In genomic region chr6:111269401-111269970, GRCh38 we compare ENCODE assay signal across 23 cellular contexts.
"Had no signal": no experiment of that assay in that cellular context is flagged by ENCODE, and none has a peak within 500 bp of the region (broad histone marks: within the 10 kb centered on the region; RNA-seq: fewer than 3 reads in every experiment).

No MANE protein-coding gene starts in this region.

- H3K4me3 ChIP-seq: esophagus muscularis mucosa, lower lobe of right lung, sigmoid colon, smooth muscle cell, upper lobe of left lung had no signal

- H3K4me2 ChIP-seq: smooth muscle cell had no signal

- H3K27ac ChIP-seq: brain microvascular endothelial cell, esophagus muscularis mucosa, lower lobe of right lung, sigmoid colon, upper lobe of left lung had no signal

- DNase-seq: activated CD4-positive, alpha-beta T cell treated with anti-CD3 and anti-CD28 coated beads for 48 hours; activated CD8-positive, alpha-beta memory T cell treated with anti-CD3 and anti-CD28 coated beads, Interleukin-2, amount 10 ng/mL, durations not matched to agents 7 days and 5 days; activated CD8-positive, alpha-beta T cell treated with anti-CD3 and anti-CD28 coated beads for 36 hours; activated effector memory CD4-positive, alpha-beta T cell treated with anti-CD3 and anti-CD28 coated beads, Interleukin-2, amount 50 U/mL, for 16 hours; activated naive CD4-positive, alpha-beta T cell treated with anti-CD3 and anti-CD28 coated beads, Interleukin-2, amount 10 ng/mL, durations not matched to agents 7 days and 5 days; activated T-cell treated with anti-CD3 and anti-CD28 coated beads for 4 hours; amygdala; brain microvascular endothelial cell; effector memory CD4-positive, alpha-beta T cell; kidney; lower lobe of right lung; naive B cell; posterior cingulate gyrus; sigmoid colon; stimulated activated CD4-positive, alpha-beta T cell treated with anti-CD3 and anti-CD28 coated beads, Interleukin-15, amount 100 ng/mL, for 24 hours; upper lobe of left lung had no signal

- ATAC-seq: activated CD8-positive, alpha-beta memory T cell treated with anti-CD3 and anti-CD28 coated beads, Interleukin-2, amount 10 ng/mL, durations not matched to agents 7 days and 5 days; activated CD8-positive, alpha-beta T cell treated with anti-CD3 and anti-CD28 coated beads for 36 hours; lower lobe of right lung; stimulated activated memory B cell treated with anti-CD40 and anti-IgM and Interleukin-4, amounts not matched to agents 10 μg/mL and 1 μg/mL and 100 μg/mL, for 72 hours had no signal

- H3K4me1 ChIP-seq: esophagus muscularis mucosa, lower lobe of right lung, upper lobe of left lung had no signal

- H3K4me1 Mint-ChIP-seq: neural crest cell had no signal

- H3K4me3 Mint-ChIP-seq: activated CD8-positive, alpha-beta memory T cell treated with anti-CD3 and anti-CD28 coated beads, Interleukin-2, amount 10 ng/mL, durations not matched to agents 7 days and 5 days; activated CD8-positive, alpha-beta T cell treated with anti-CD3 and anti-CD28 coated beads for 36 hours; activated naive CD4-positive, alpha-beta T cell treated with anti-CD3 and anti-CD28 coated beads, Interleukin-2, amount 10 ng/mL, durations not matched to agents 7 days and 5 days; central memory CD8-positive, alpha-beta T cell; naive B cell; neural crest cell; stimulated activated memory B cell treated with anti-CD40 and anti-IgM and Interleukin-4, amounts not matched to agents 10 μg/mL and 1 μg/mL and 100 μg/mL, for 72 hours; T-helper 1 cell treated with Interleukin-12 subunit alpha and Interleukin-12 subunit beta and Interleukin-4 antibody, amounts not matched to agents 30 μg/mL and 1 μg/mL, for 36 hours had no signal

- H3K27me3 ChIP-seq: brain microvascular endothelial cell, esophagus muscularis mucosa, sigmoid colon, upper lobe of left lung had no signal

- H3K27me3 Mint-ChIP-seq: activated CD8-positive, alpha-beta memory T cell treated with anti-CD3 and anti-CD28 coated beads, Interleukin-2, amount 10 ng/mL, durations not matched to agents 7 days and 5 days; activated CD8-positive, alpha-beta T cell treated with anti-CD3 and anti-CD28 coated beads for 36 hours; activated naive CD4-positive, alpha-beta T cell treated with anti-CD3 and anti-CD28 coated beads, Interleukin-2, amount 10 ng/mL, durations not matched to agents 7 days and 5 days; central memory CD8-positive, alpha-beta T cell; naive B cell; stimulated activated memory B cell treated with anti-CD40 and anti-IgM and Interleukin-4, amounts not matched to agents 10 μg/mL and 1 μg/mL and 100 μg/mL, for 72 hours had no signal

- FAIRE-seq: colon, kidney had no signal

- H3K27ac Mint-ChIP-seq: activated CD8-positive, alpha-beta memory T cell treated with anti-CD3 and anti-CD28 coated beads, Interleukin-2, amount 10 ng/mL, durations not matched to agents 7 days and 5 days; activated CD8-positive, alpha-beta T cell treated with anti-CD3 and anti-CD28 coated beads for 36 hours; activated naive CD4-positive, alpha-beta T cell treated with anti-CD3 and anti-CD28 coated beads, Interleukin-2, amount 10 ng/mL, durations not matched to agents 7 days and 5 days; stimulated activated memory B cell treated with anti-CD40 and anti-IgM and Interleukin-4, amounts not matched to agents 10 μg/mL and 1 μg/mL and 100 μg/mL, for 72 hours; T-helper 1 cell treated with Interleukin-12 subunit alpha and Interleukin-12 subunit beta and Interleukin-4 antibody, amounts not matched to agents 30 μg/mL and 1 μg/mL, for 36 hours had no signal
